8 cellular contexts compared by ENCODE assay signal in the genomic region with DNA sequence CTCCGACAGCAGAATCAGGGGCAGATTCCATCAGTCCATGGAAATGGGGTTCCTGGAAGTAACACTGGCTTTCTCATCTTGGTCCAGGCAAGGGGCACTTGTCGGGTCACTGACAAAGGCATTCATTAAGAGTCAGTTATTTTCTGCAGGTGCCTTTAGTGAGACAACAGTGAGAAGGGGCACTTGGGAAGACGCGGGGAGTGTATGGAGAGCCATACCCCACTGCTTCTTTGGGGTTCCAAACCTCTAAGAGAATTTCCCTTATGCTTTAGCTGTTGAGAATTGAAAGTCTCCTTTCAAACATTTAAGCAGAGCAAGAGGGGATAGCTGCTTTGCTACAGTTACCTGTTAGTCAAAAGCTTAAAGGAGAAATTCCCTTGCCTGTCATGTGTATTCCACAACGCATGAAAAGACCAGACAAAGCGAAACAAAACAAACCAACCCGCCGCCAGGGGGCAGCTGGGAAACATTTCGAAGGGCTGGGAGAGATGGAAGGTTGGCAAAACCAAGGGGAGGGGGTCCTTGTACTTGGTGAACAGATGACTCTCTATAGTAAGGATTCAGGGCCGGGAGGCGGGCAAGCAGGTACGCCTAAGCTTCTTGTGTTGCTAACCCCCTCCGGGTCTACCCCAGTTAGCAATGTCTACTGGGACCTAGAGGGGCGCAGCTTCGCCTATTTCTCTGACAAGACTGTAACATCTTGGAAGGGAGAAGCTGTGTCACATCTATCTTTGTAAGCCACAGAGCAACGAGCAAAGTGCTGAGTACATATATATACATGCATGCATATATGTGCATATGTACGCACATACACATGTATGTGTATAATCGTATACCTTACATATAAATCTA.
DNase-seq lines count a peak whose midpoint lies in the region; ATAC-seq, FAIRE-seq and TF ChIP-seq lines count a peak whose summit lies in the region.

No MANE protein-coding gene starts in this region.

- H3K4me1 Mint-ChIP-seq in WTC11 = 0 out of 2 replicates have a peak, but pooled peaks cover 2% of the 10 kb centered on the region
- H3K4me1 Mint-ChIP-seq in activated T-helper 17 cell treated with anti-CD3 and anti-CD28 coated beads, Interleukin-2, amount 50 U/mL, for 72 hours = no peaks in the 10 kb centered on the region

- no peaks in the 10 kb centered on the region for H3K9me3 ChIP-seq in stomach

- intact Hi-C loops in stomach (cut with DNase I; ENCODE audit: low total_unique reads) = no loop called here

- peak; percentile 53 for ATAC-seq in HG03103 (IDR thresholded peaks at IDR 0.05; ENCODE audit: low read depth, unreplicated experiment)
- ATAC-seq in WTC11 = peak; percentile 95
- no peak for ATAC-seq in activated T-helper 17 cell treated with anti-CD3 and anti-CD28 coated beads, Interleukin-2, amount 50 U/mL, for 72 hours (replicated peaks)
- no peak for ATAC-seq in GM19328 (IDR thresholded peaks at IDR 0.05; ENCODE audit: unreplicated experiment)

- H3K27ac ChIP-seq in stomach = no peak overlapping the region

- H3K4me3 Mint-ChIP-seq in WTC11 = no peak overlapping the region
- no peak overlapping the region for H3K4me3 Mint-ChIP-seq in activated T-helper 17 cell treated with anti-CD3 and anti-CD28 coated beads, Interleukin-2, amount 50 U/mL, for 72 hours

- H3K4me3 ChIP-seq in stomach = no peak overlapping the region

- CTCF ChIA-PET in WTC11 (lab: Charles Lee) = interaction anchor here (0.7 to 2.2 kb wide), 17 partner anchors 9 to 331 kb away, joined by 3 to 9 read pairs (median 4); no protein-coding TSS in a partner anchor

- no peaks in the 10 kb centered on the region for H3K27me3 ChIP-seq in stomach

- no peaks in the 10 kb centered on the region for H3K36me3 Mint-ChIP-seq in WTC11
- no peaks in the 10 kb centered on the region for H3K36me3 Mint-ChIP-seq in activated T-helper 17 cell treated with anti-CD3 and anti-CD28 coated beads, Interleukin-2, amount 50 U/mL, for 72 hours (ENCODE audit: low read depth)

- peak; percentile 72 for TF ChIP-seq CTCF in WTC11 (IDR thresholded peaks at IDR 0.05)
- TF ChIP-seq CTCF in stomach (IDR thresholded peaks at IDR 0.05) = peak in 3 of 7 experiments; percentile 17 to 28 (median 18)

- TF ChIP-seq POLR2A in stomach (IDR thresholded peaks at IDR 0.05) (no peak), GM12892 (IDR thresholded peaks at IDR 0.05; ENCODE audit: low read depth, low read length) (no peak)

- H3K27me3 Mint-ChIP-seq in WTC11 (ENCODE audit: low read depth) = no peaks in the 10 kb centered on the region
- peaks cover 3% of the 10 kb centered on the region for H3K27me3 Mint-ChIP-seq in activated T-helper 17 cell treated with anti-CD3 and anti-CD28 coated beads, Interleukin-2, amount 50 U/mL, for 72 hours

- 56 to 63% (median 58%) methylated on average over 18 of the region's 18 CpGs for WGBS in stomach, 5 donors

- TF ChIP-seq EP300 in stomach (IDR thresholded peaks at IDR 0.05) = no peak

- no peaks in the 10 kb centered on the region for H3K36me3 ChIP-seq in stomach

- no peak for FAIRE-seq in GM12892 (lab: Jason Lieb, UNC)

- DNase-seq in DMS53 treated with DMSO at 0.1 percent for 48 hours (lab: John Stamatoyannopoulos, UW; ENCODE audit: unreplicated experiment) (peak; percentile 6), WTC11 (ENCODE audit: low spot score) (peak; percentile 87), iPS-NIHi7 (ENCODE audit: extremely low spot score) (peak; percentile 86), stomach (peak; percentile 51), GM12892 (ENCODE audit: insufficient read length) (no peak)

- no peak overlapping the region for H3K27ac Mint-ChIP-seq in WTC11
- H3K27ac Mint-ChIP-seq in activated T-helper 17 cell treated with anti-CD3 and anti-CD28 coated beads, Interleukin-2, amount 50 U/mL, for 72 hours = no peak overlapping the region

- no peaks in the 10 kb centered on the region for H3K4me1 ChIP-seq in stomach

- POLR2A ChIA-PET in WTC11 (lab: Charles Lee) = no interaction called here

- H3K9me3 Mint-ChIP-seq in WTC11 = no peaks in the 10 kb centered on the region
- no peaks in the 10 kb centered on the region for H3K9me3 Mint-ChIP-seq in activated T-helper 17 cell treated with anti-CD3 and anti-CD28 coated beads, Interleukin-2, amount 50 U/mL, for 72 hours

TF ChIP-seq in WTC11, 78 proteins besides CTCF, POLR2A, EP300 and RAD21:
- TF ChIP-seq, protein P1, sequence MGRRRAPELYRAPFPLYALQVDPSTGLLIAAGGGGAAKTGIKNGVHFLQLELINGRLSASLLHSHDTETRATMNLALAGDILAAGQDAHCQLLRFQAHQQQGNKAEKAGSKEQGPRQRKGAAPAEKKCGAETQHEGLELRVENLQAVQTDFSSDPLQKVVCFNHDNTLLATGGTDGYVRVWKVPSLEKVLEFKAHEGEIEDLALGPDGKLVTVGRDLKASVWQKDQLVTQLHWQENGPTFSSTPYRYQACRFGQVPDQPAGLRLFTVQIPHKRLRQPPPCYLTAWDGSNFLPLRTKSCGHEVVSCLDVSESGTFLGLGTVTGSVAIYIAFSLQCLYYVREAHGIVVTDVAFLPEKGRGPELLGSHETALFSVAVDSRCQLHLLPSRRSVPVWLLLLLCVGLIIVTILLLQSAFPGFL (CRISPR knock-in tag; IDR thresholded peaks at IDR 0.05; ENCODE audit: borderline replicate concordance) = no peak
- TF ChIP-seq TEAD1 (CRISPR knock-in tag; IDR thresholded peaks at IDR 0.05) (no peak), GRHL2 (CRISPR knock-in tag; IDR thresholded peaks at IDR 0.05; ENCODE audit: insufficient replicate concordance, severe bottlenecking) (no peak), SOX15 (CRISPR knock-in tag; IDR thresholded peaks at IDR 0.05) (no peak), RELA (CRISPR knock-in tag; IDR thresholded peaks at IDR 0.05; ENCODE audit: borderline replicate concordance) (no peak), JAZF1 (CRISPR knock-in tag; IDR thresholded peaks at IDR 0.05) (no peak), JUN (CRISPR knock-in tag; IDR thresholded peaks at IDR 0.05) (no peak), NFYB (CRISPR knock-in tag; conservative IDR thresholded peaks at IDR 0.05; ENCODE audit: low read depth) (no peak), ZBTB21 (CRISPR knock-in tag; IDR thresholded peaks at IDR 0.05; ENCODE audit: borderline replicate concordance) (no peak), TP53 (CRISPR knock-in tag; IDR thresholded peaks at IDR 0.05) (no peak)
- TF ChIP-seq, protein P2, sequence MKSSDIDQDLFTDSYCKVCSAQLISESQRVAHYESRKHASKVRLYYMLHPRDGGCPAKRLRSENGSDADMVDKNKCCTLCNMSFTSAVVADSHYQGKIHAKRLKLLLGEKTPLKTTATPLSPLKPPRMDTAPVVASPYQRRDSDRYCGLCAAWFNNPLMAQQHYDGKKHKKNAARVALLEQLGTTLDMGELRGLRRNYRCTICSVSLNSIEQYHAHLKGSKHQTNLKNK (CRISPR knock-in tag; IDR thresholded peaks at IDR 0.05) = no peak
- TF ChIP-seq, protein P3, sequence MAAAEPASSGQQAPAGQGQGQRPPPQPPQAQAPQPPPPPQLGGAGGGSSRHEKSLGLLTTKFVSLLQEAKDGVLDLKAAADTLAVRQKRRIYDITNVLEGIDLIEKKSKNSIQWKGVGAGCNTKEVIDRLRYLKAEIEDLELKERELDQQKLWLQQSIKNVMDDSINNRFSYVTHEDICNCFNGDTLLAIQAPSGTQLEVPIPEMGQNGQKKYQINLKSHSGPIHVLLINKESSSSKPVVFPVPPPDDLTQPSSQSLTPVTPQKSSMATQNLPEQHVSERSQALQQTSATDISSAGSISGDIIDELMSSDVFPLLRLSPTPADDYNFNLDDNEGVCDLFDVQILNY (CRISPR knock-in tag; IDR thresholded peaks at IDR 0.05) = no peak
- TF ChIP-seq, protein P4, sequence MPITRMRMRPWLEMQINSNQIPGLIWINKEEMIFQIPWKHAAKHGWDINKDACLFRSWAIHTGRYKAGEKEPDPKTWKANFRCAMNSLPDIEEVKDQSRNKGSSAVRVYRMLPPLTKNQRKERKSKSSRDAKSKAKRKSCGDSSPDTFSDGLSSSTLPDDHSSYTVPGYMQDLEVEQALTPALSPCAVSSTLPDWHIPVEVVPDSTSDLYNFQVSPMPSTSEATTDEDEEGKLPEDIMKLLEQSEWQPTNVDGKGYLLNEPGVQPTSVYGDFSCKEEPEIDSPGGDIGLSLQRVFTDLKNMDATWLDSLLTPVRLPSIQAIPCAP (CRISPR knock-in tag; IDR thresholded peaks at IDR 0.05) = no peak

Comparison
In these comparisons a context has a peak if more than half of its experiments do, and no peak if none do; other contexts are left out.
1. ATAC-seq: peak in HG03103 (single experiment) and WTC11 (single experiment); none in activated T-helper 17 cell treated with anti-CD3 and anti-CD28 coated beads, Interleukin-2, amount 50 U/mL, for 72 hours (single experiment) and GM19328 (single experiment).